Comparison of ENCODE assay signal across 12 cellular contexts in the genomic region with DNA sequence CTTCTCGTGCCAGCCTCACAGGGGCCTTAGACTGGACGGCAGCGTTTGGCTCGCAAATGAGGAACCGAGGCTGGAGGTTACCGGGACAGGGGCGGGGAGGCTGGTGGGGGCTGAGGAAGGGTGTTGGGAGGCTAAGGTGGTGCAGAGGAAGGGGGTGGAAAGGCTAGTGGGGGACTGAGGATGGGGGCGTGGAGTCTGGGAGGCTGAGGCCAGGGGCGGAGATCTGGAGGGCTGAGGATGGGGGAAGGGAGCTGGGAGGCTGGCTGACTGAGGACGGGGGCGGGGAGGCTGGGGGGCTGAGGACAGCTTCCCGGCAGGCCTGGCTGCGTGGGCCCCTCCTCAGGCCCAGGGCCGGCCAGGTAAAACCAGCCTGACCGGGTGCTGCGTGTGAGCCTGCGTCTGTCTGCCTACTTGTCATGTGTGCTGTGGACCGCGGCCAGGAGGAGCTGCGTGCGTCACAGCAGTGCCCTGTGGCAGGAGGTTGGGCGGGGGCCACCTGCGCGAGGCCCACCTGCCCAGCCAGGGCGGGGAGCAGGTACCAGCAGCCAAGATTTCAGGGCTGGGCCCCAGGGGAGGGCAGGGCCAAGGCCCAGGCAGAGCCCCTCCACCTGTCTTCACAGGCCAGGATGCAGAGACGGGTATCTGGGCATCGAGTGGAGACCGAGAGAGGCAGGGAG. TPM values are rescaled to one million over a fixed set of nuclear protein-coding genes. Genes with fewer than 3 reads are reported as not detected.
A peak's percentile ranks its signal among the peaks of the same experiment; 100 is the strongest.
DNase-seq lines count a peak whose midpoint lies in the region; ATAC-seq, FAIRE-seq and TF ChIP-seq lines count a peak whose summit lies in the region.
"Had no signal": no experiment of that assay in that cellular context is flagged by ENCODE, and none has a peak within 500 bp of the region (broad histone marks: within the 10 kb centered on the region; RNA-seq: fewer than 3 reads in every experiment).

No MANE protein-coding gene starts in this region.

- FAIRE-seq in H1 (lab: Jason Lieb, UNC), result no peak
- FAIRE-seq in H54 (lab: Jason Lieb, UNC), result no peak
- FAIRE-seq: RCC 7860 had no signal

- no peak overlapping the region; the same call in 1 of the 2 replicates for H4K8ac ChIP-seq in H1 (ENCODE audit: extremely low read depth, insufficient read depth, low read length)

- H3K23me2 ChIP-seq in H1 (ENCODE audit: low read depth, low read length), result no peaks in the 10 kb centered on the region

- H3K36me3 Mint-ChIP-seq in stimulated activated effector memory CD8-positive, alpha-beta T cell treated with anti-CD3 and anti-CD28 coated beads, Interleukin-12 subunit alpha, Interleukin-12 subunit beta, amount 100 ng/mL, for 72 hours, result no peaks in the 10 kb centered on the region

- no peak for TF ChIP-seq EP300 in H1 (IDR thresholded peaks at IDR 0.05; ENCODE audit: borderline replicate concordance in 1 of 2, low read depth in 2 of 2, low read length in 2 of 2)

- H3K27ac Mint-ChIP-seq in stimulated activated effector memory CD8-positive, alpha-beta T cell treated with anti-CD3 and anti-CD28 coated beads, Interleukin-12 subunit alpha, Interleukin-12 subunit beta, amount 100 ng/mL, for 72 hours, result no peak overlapping the region

- H3K36me3 ChIP-seq in H1 (ENCODE audit: control insufficient read depth in 2 of 4, insufficient read depth in 4 of 4, low read length in 3 of 4) (no peaks in the 10 kb centered on the region), parathyroid adenoma (ENCODE audit: control insufficient read depth, insufficient read depth, low read length) (no peaks in the 10 kb centered on the region)
- H3K36me3 ChIP-seq: thoracic aorta had no signal

- peak overlapping the region; percentile 83; the same call in 1 of the 2 replicates for H2BK5ac ChIP-seq in H1 (ENCODE audit: low read depth, low read length)

- TF ChIP-seq CTCF in H1 (IDR thresholded peaks at IDR 0.05; ENCODE audit: control extremely low read depth in 1 of 3, insufficient read depth in 1 of 3, low read depth in 1 of 3, low read length in 3 of 3) (no peak), parathyroid adenoma (IDR thresholded peaks at IDR 0.05) (no peak)

- H3K4me3 ChIP-seq in H1 (ENCODE audit: extremely low read depth in 1 of 4, insufficient read depth in 2 of 4, low read depth in 3 of 4, low read length in 4 of 4) (no peak overlapping the region), parathyroid adenoma (ENCODE audit: low read depth, low read length) (no peak overlapping the region)
- H3K4me3 ChIP-seq: coronary artery, thoracic aorta had no signal

- H2AFZ ChIP-seq in H1 (ENCODE audit: low read length), result no peak overlapping the region
- H2AFZ ChIP-seq in parathyroid adenoma, result peak overlapping the region; percentile 66

- H3K23ac ChIP-seq in H1 (ENCODE audit: insufficient read length), result no peak overlapping the region

- WGBS in H1 (ENCODE audit: extremely low coverage in 1 of 2, insufficient coverage in 1 of 2, insufficient read length in 1 of 2, insufficient replicate concordance in 2 of 2, low coverage in 1 of 2, low lambda C conversion rate in 2 of 2, missing lambda C conversion rate in 1 of 2), 2 experiments, result 87% methylated on average over 12 of the region's 28 CpGs; no CpG with 5 or more reads in 1 of the 2 experiments

- no peaks in the 10 kb centered on the region for H3K27me3 ChIP-seq in H1 (replicated peaks in 1 of 4; ENCODE audit: control insufficient read depth in 3 of 4, extremely low read depth in 1 of 4, insufficient read depth in 3 of 4, low read length in 3 of 4)
- no peaks in the 10 kb centered on the region for H3K27me3 ChIP-seq in parathyroid adenoma (ENCODE audit: control insufficient read depth, insufficient read depth, low read length)

- H2BK12ac ChIP-seq in H1 (ENCODE audit: low read depth, low read length), result peak overlapping the region; percentile 60; the same call in 1 of the 2 replicates

- H4K5ac ChIP-seq in H1 (ENCODE audit: insufficient read length, low read depth, low read length), result no peak overlapping the region

- no peak overlapping the region for H3K4ac ChIP-seq in H1 (replicated peaks; ENCODE audit: insufficient read length, low read depth, low read length)

- H3K14ac ChIP-seq in H1 (ENCODE audit: insufficient read length), result no peak overlapping the region

- TF ChIP-seq POLR2A in H1 (IDR thresholded peaks at IDR 0.05; ENCODE audit: control extremely low read depth in 1 of 2, low read depth in 2 of 2, low read length in 2 of 2) (no peak), H54 (IDR thresholded peaks at IDR 0.05; ENCODE audit: low read depth, low read length) (no peak)

- 0 out of 2 replicates have a peak overlapping the region, but pooled peaks have one; percentile 39 for H2AK5ac ChIP-seq in H1 (ENCODE audit: low read depth, low read length)

- H3K9ac ChIP-seq in H1 (replicated peaks in 1 of 4; ENCODE audit: extremely low read depth in 1 of 4, low read depth in 3 of 4, low read length in 3 of 4) (no peak overlapping the region), parathyroid adenoma (no peak overlapping the region)

- H3K79me1 ChIP-seq in H1 (ENCODE audit: low read depth, low read length), result no peaks in the 10 kb centered on the region

- no peak overlapping the region for H3K4me3 Mint-ChIP-seq in stimulated activated effector memory CD8-positive, alpha-beta T cell treated with anti-CD3 and anti-CD28 coated beads, Interleukin-12 subunit alpha, Interleukin-12 subunit beta, amount 100 ng/mL, for 72 hours

- H2BK120ac ChIP-seq in H1 (replicated peaks; ENCODE audit: low read depth, low read length), result peak overlapping the region; percentile 22

- CTCF ChIA-PET in H1 (lab: Charles Lee; ENCODE audit: partially characterized antibody), result interaction anchor here (0.5 to 2.4 kb wide), 6 partner anchors 17 to 543 kb away, joined by 3 to 11 read pairs (median 4); no protein-coding TSS in a partner anchor

- peak overlapping the region; percentile 48 for H3K18ac ChIP-seq in H1 (ENCODE audit: extremely low read depth, low read length)

- H3K4me1 ChIP-seq in H1 (replicated peaks in 1 of 4; ENCODE audit: control insufficient read depth in 3 of 4, insufficient read depth in 4 of 4, low read length in 3 of 4) (peaks cover 0 to 32% (median 17%) of the 10 kb centered on the region in 4 experiments; a peak in 5 of 7 replicates), parathyroid adenoma (peaks cover 8% of the 10 kb centered on the region)

- H3K27ac ChIP-seq in H1 (ENCODE audit: low read depth, low read length) (no peak overlapping the region), parathyroid adenoma (peak overlapping the region; percentile 29)

- H3K9me3 ChIP-seq in H1 (ENCODE audit: insufficient read depth in 2 of 2, low read depth in 1 of 2, low read length in 1 of 2) (no peaks in the 10 kb centered on the region), parathyroid adenoma (ENCODE audit: control insufficient read depth, low read length) (no peaks in the 10 kb centered on the region)
- H3K9me3 ChIP-seq: thoracic aorta had no signal

- ATAC-seq in stimulated activated effector memory CD8-positive, alpha-beta T cell treated with anti-CD3 and anti-CD28 coated beads, Interleukin-12 subunit alpha, Interleukin-12 subunit beta, amount 100 ng/mL, for 72 hours, result no peak

- H3K4me2 ChIP-seq in H1 (ENCODE audit: insufficient read depth in 1 of 2, low read depth in 2 of 2, low read length in 2 of 2) (no peak overlapping the region), parathyroid adenoma (ENCODE audit: low read length) (peak overlapping the region; percentile 17)

- no peak overlapping the region for H3K56ac ChIP-seq in H1 (replicated peaks; ENCODE audit: insufficient read length, low read depth, low read length)

- H2BK15ac ChIP-seq in H1 (ENCODE audit: low read length), result no peak overlapping the region

- no peak for TF ChIP-seq RAD21 in H1 (IDR thresholded peaks at IDR 0.05 in 1 of 2, conservative IDR thresholded peaks at IDR 0.05 in 1 of 2; ENCODE audit: low read depth in 2 of 2, low read length in 2 of 2)

- DNase-seq in DMS79 treated with DMSO at 0.1 percent for 48 hours (lab: John Stamatoyannopoulos, UW) (peak; percentile 65), NCI-H2196 (lab: John Stamatoyannopoulos, UW; ENCODE audit: unreplicated experiment) (peak; percentile 79), H1 (ENCODE audit: low read depth in 1 of 2, low spot score in 2 of 2) (no peak), H54 (ENCODE audit: insufficient read length, low spot score) (no peak), amniotic stem cell (lab: John Stamatoyannopoulos, UW) (no peak)
- no peak for DNase-seq in effector CD4-positive, alpha-beta T cell
- DNase-seq in stimulated activated effector memory CD8-positive, alpha-beta T cell treated with anti-CD3 and anti-CD28 coated beads, Interleukin-12 subunit alpha, Interleukin-12 subunit beta, amount 100 ng/mL, for 72 hours (ENCODE audit: low spot score in 2 of 2), result no peak
- DNase-seq: stimulated activated CD4-positive, alpha-beta T cell treated with anti-CD3 and anti-CD28 coated beads, Interleukin-12 subunit alpha, Interleukin-12 subunit beta, amount 100 ng/mL, for 4 hours had no signal

- H4K20me1 ChIP-seq in H1 (replicated peaks in 1 of 2; ENCODE audit: control insufficient read depth in 1 of 2, insufficient read depth in 2 of 2, low read length in 2 of 2), result peaks cover 0 to 2% of the 10 kb centered on the region in 2 experiments

- no peaks in the 10 kb centered on the region for H3K9me3 Mint-ChIP-seq in stimulated activated effector memory CD8-positive, alpha-beta T cell treated with anti-CD3 and anti-CD28 coated beads, Interleukin-12 subunit alpha, Interleukin-12 subunit beta, amount 100 ng/mL, for 72 hours

- H4K91ac ChIP-seq in H1 (replicated peaks; ENCODE audit: insufficient read length, low read length), result peak overlapping the region; percentile 91

- no peaks in the 10 kb centered on the region for H3K79me2 ChIP-seq in H1 (ENCODE audit: control insufficient read depth in 1 of 2, insufficient read depth in 2 of 2, low read length in 2 of 2)
- H3K79me2 ChIP-seq in parathyroid adenoma, result no peaks in the 10 kb centered on the region

- POLR2A ChIA-PET in H1 (lab: Charles Lee; ENCODE audit: partially characterized antibody), result interaction anchor here (1.0 to 1.9 kb wide), 4 partner anchors 9 to 287 kb away, joined by 3 to 10 read pairs (median 6); partner anchors contain the start of gene PIM3

- H2BK20ac ChIP-seq in H1 (ENCODE audit: low read length), result no peak overlapping the region; the same call in 1 of the 2 replicates

- H3K4me1 Mint-ChIP-seq in stimulated activated effector memory CD8-positive, alpha-beta T cell treated with anti-CD3 and anti-CD28 coated beads, Interleukin-12 subunit alpha, Interleukin-12 subunit beta, amount 100 ng/mL, for 72 hours, result no peaks in the 10 kb centered on the region

RNA-seq across cellular contexts. Expression of gene PIM3, which starts 9.4 kb away (rescaled TPM):
- total RNA-seq in H1 (2021; fragmentation: NEBNext Ultra II Directional; extraction: Animal tissue kit (Norgen Biotek cat#: 25700)), result 30.0 and 31.2 TPM in 2 replicates
- polyA plus RNA-seq in H1 (2011; rRNA removed), result 22.6 and 40.2 TPM in 2 replicates
- polyA plus RNA-seq in H1 (2011; cell fraction: cytosol; rRNA removed), result 20.5 TPM
- polyA plus RNA-seq in H1 (2011; cell fraction: nucleus; rRNA removed), result 43.4 TPM
- 16.0 to 28.8 TPM (median 24.5 TPM) in 4 replicates for polyA plus RNA-seq in H1 (2012, experiment 1 of 2)
- polyA plus RNA-seq in H1 (2012, experiment 2 of 2), result 23.8 TPM
- polyA plus RNA-seq in H1 (2013, experiment 1 of 2), result 20.9 TPM
- polyA plus RNA-seq in H1 (2013, experiment 2 of 2), result 21.1 TPM
- 3.8 and 3.9 TPM in 2 replicates for polyA minus RNA-seq in H1 (2011; rRNA and poly(A)+ RNA removed)
- polyA minus RNA-seq in H1 (2011; cell fraction: cytosol; rRNA and poly(A)+ RNA removed), result 17.7 TPM
- 20.5 TPM for polyA minus RNA-seq in H1 (2011; cell fraction: nucleus; rRNA and poly(A)+ RNA removed)

RNA-seq across cellular contexts. Expression of gene CRELD2, which starts 32.7 kb away (rescaled TPM):
- total RNA-seq in H1 (2021; fragmentation: NEBNext Ultra II Directional; extraction: Animal tissue kit (Norgen Biotek cat#: 25700)), result 36.6 and 39.4 TPM in 2 replicates
- 24.5 and 34.3 TPM in 2 replicates for polyA plus RNA-seq in H1 (2011; rRNA removed)
- 35.6 TPM for polyA plus RNA-seq in H1 (2011; cell fraction: cytosol; rRNA removed)
- polyA plus RNA-seq in H1 (2011; cell fraction: nucleus; rRNA removed), result 52.5 TPM
- polyA plus RNA-seq in H1 (2012, experiment 1 of 2), result 19.3 to 35.8 TPM (median 34.6 TPM) in 4 replicates
- polyA plus RNA-seq in H1 (2012, experiment 2 of 2), result 23.7 TPM
- polyA plus RNA-seq in H1 (2013, experiment 1 of 2), result 24.9 TPM
- 26.3 TPM for polyA plus RNA-seq in H1 (2013, experiment 2 of 2)
- 6.1 and 8.2 TPM in 2 replicates for polyA minus RNA-seq in H1 (2011; rRNA and poly(A)+ RNA removed)
- 8.7 TPM for polyA minus RNA-seq in H1 (2011; cell fraction: cytosol; rRNA and poly(A)+ RNA removed)
- 8.0 TPM for polyA minus RNA-seq in H1 (2011; cell fraction: nucleus; rRNA and poly(A)+ RNA removed)

RNA-seq across cellular contexts. Expression of gene ALG12, which starts 32.9 kb away (rescaled TPM):
- total RNA-seq in H1 (2021; fragmentation: NEBNext Ultra II Directional; extraction: Animal tissue kit (Norgen Biotek cat#: 25700)), result 22.5 and 25.0 TPM in 2 replicates
- 13.4 and 24.1 TPM in 2 replicates for polyA plus RNA-seq in H1 (2011; rRNA removed)
- polyA plus RNA-seq in H1 (2011; cell fraction: cytosol; rRNA removed), result 16.1 TPM
- polyA plus RNA-seq in H1 (2011; cell fraction: nucleus; rRNA removed), result 28.5 TPM
- polyA plus RNA-seq in H1 (2012, experiment 1 of 2), result 14.6 to 25.7 TPM (median 22.3 TPM) in 4 replicates
- polyA plus RNA-seq in H1 (2012, experiment 2 of 2), result 19.9 TPM
- 23.8 TPM for polyA plus RNA-seq in H1 (2013, experiment 1 of 2)
- polyA plus RNA-seq in H1 (2013, experiment 2 of 2), result 25.7 TPM
- 20.3 and 23.2 TPM in 2 replicates for polyA minus RNA-seq in H1 (2011; rRNA and poly(A)+ RNA removed)
- polyA minus RNA-seq in H1 (2011; cell fraction: cytosol; rRNA and poly(A)+ RNA removed), result 11.2 TPM
- polyA minus RNA-seq in H1 (2011; cell fraction: nucleus; rRNA and poly(A)+ RNA removed), result 7.9 TPM

Comparison
In these comparisons a context has a peak if more than half of its experiments do, and no peak if none do; other contexts are left out.
1. DNase-seq: peak in DMS79 treated with DMSO at 0.1 percent for 48 hours (single experiment) and NCI-H2196 (single experiment); none in H1 (0 of 2), H54 (single experiment), amniotic stem cell (single experiment), effector CD4-positive, alpha-beta T cell (single experiment) and stimulated activated effector memory CD8-positive, alpha-beta T cell treated with anti-CD3 and anti-CD28 coated beads, Interleukin-12 subunit alpha, Interleukin-12 subunit beta, amount 100 ng/mL, for 72 hours (0 of 2).